In the genomic region with DNA sequence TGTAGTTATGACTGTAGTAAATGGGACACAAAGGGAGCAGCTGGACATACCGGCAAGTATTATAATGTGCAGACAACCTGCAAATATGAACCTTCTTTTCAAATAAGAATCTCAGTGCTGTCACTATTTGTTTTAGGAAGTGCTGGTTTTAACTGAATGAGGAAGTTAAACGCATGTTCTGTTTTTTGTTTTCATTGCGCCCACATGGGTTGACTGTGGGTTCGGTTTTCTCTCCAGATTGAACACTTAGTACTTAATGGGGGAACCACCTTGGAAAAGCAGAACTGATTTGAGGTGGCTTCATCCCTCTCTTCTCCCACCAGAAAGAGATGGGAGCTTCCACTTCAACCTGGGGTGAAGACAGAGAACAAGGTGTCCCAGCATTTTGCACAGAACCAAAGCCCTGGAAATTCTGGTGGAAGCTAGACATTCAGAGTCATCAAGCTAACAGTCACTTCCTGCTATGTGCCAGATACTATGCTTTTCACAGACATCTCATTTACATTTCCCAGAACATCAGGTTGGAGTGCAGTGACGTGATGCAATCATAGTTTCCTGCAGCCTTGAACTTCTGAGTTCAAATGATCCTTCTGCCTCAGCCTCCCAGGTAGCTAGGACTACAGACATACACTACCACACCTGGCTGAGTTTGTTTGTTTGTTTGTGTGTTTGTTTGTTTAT, we compare ENCODE assay signal across 13 cellular contexts.
A peak's percentile ranks its signal among the peaks of the same experiment; 100 is the strongest.
DNase-seq lines count a peak whose midpoint lies in the region; ATAC-seq and TF ChIP-seq lines count a peak whose summit lies in the region.
"Had no signal": no experiment of that assay in that cellular context is flagged by ENCODE, and none has a peak within 500 bp of the region (broad histone marks: within the 10 kb centered on the region; RNA-seq: fewer than 3 reads in every experiment).

No MANE protein-coding gene starts in this region.

- intact Hi-C loops in lower lobe of right lung (cut with DNase I), result no loop called here
- intact Hi-C loops in transverse colon (cut with DNase I; ENCODE audit: low total_unique reads), result no loop called here

- DNase-seq in CD1c-positive myeloid dendritic cell (ENCODE audit: extremely low spot score), result peak; percentile 75
- peak; percentile 42 for DNase-seq in NCI-H69 (lab: John Stamatoyannopoulos, UW)
- DNase-seq in lower lobe of right lung, result no peak
- no peak for DNase-seq in superior temporal gyrus (ENCODE audit: extremely low spot score)
- no peak for DNase-seq in transverse colon
- no peak for DNase-seq in NOMO-1 treated with DMSO at 0.1 percent for 48 hours (lab: John Stamatoyannopoulos, UW; ENCODE audit: unreplicated experiment)
- DNase-seq: BE2C; cerebellar nuclear complex; NCI-H524 treated with DMSO at 0.1 percent for 48 hours; stimulated activated CD8-positive, alpha-beta memory T cell treated with anti-CD3 and anti-CD28 coated beads, Interleukin-4, amount 100 ng/mL, for 48 hours had no signal

- 55 to 59% methylated on average over 4 to 5 of the region's 5 CpGs for WGBS in transverse colon (ENCODE audit: low coverage in 1 of 2), 2 donors

- ATAC-seq in GM21529 (IDR thresholded peaks at IDR 0.05; ENCODE audit: unreplicated experiment) (peak; percentile 76), lower lobe of right lung (peak; percentile 37 to 43), HG03439 (IDR thresholded peaks at IDR 0.05; ENCODE audit: unreplicated experiment) (no peak)

- no peaks in the 10 kb centered on the region for H3K27me3 ChIP-seq in lower lobe of right lung (ENCODE audit: low read depth)
- H3K27me3 ChIP-seq in transverse colon, result no peaks in the 10 kb centered on the region
- H3K27me3 ChIP-seq: BE2C had no signal

- H3K9me3 ChIP-seq in lower lobe of right lung, result no peaks in the 10 kb centered on the region
- no peaks in the 10 kb centered on the region for H3K9me3 ChIP-seq in transverse colon
- H3K9me3 ChIP-seq: BE2C had no signal

- H3K4me3 ChIP-seq in lower lobe of right lung (no peak overlapping the region), transverse colon (no peak overlapping the region)

- H3K36me3 ChIP-seq in lower lobe of right lung (no peaks in the 10 kb centered on the region), transverse colon (no peaks in the 10 kb centered on the region)
- H3K36me3 ChIP-seq: BE2C had no signal

- no peak for TF ChIP-seq EP300 in transverse colon (IDR thresholded peaks at IDR 0.05; ENCODE audit: low read depth)

- H3K27ac ChIP-seq in lower lobe of right lung (no peak overlapping the region), transverse colon (peak overlapping the region in 1 of 4 donors; percentile 32)
- H3K27ac ChIP-seq: parathyroid adenoma had no signal

- TF ChIP-seq POLR2A in transverse colon (IDR thresholded peaks at IDR 0.05), result no peak

- in situ Hi-C loops in transverse colon (cut with MboI; ENCODE audit: low pct_ligation_motif_present in 1 of 4, low pct_unique_long_range_greater_than_20kb in 1 of 4, low sequenced_read_pairs in 3 of 4), result no loop called here

- H3K4me1 ChIP-seq in lower lobe of right lung (no peaks in the 10 kb centered on the region), transverse colon (peaks cover 0 to 2% (median under 1%) of the 10 kb centered on the region in 4 donors)
- H3K4me1 ChIP-seq: BE2C, parathyroid adenoma had no signal

- TF ChIP-seq CTCF in lower lobe of right lung (IDR thresholded peaks at IDR 0.05), result no peak
- no peak for TF ChIP-seq CTCF in transverse colon (IDR thresholded peaks at IDR 0.05)

Comparison
In these comparisons a context has a peak if more than half of its experiments do, and no peak if none do; other contexts are left out.
1. DNase-seq: peak in CD1c-positive myeloid dendritic cell (single experiment) and NCI-H69 (single experiment); none in lower lobe of right lung (single experiment), superior temporal gyrus (single experiment), transverse colon (single experiment) and NOMO-1 treated with DMSO at 0.1 percent for 48 hours (single experiment).